Comparison of ENCODE assay signal across 16 cellular contexts in the genomic region with DNA sequence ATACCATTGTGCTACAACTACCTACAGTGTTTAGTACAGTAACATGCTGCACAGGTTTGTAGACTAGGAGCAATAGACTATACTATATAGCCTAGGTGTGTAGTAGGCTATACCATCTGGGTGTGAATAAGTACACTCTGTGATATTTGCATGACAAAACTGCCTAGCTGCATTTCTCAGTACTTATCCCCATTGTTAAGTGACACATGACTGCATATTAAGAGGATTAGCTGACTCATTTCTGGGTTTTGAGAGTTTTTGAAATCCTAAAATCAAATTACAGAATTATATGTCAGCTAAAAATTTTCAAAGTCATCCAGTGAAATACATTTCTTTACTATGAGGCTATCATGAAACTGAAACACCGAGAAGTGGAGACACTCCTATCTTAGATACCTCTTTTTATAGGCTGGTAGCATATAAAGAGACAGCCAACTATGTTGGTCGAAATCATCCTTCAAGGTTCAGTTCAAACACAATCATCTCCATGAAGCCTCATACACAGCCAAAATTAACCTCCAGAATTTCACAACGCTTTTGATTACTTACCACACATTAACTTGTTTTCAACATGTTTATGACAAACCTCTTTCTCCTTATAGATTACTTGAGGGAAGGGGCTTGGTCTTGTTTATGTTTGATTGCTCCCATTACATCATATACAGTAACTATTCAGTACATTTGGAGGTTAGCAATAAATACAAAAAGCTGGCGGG.
DNase-seq lines count a peak whose midpoint lies in the region; ATAC-seq and TF ChIP-seq lines count a peak whose summit lies in the region.
"Had no signal": no experiment of that assay in that cellular context is flagged by ENCODE, and none has a peak within 500 bp of the region (broad histone marks: within the 10 kb centered on the region; RNA-seq: fewer than 3 reads in every experiment).

No MANE protein-coding gene starts in this region.

- H2BK120ac ChIP-seq in mesendoderm (ENCODE audit: low read depth, low read length), result no peak overlapping the region

- no peaks in the 10 kb centered on the region; the same call in 1 of the 2 replicates for H4K20me1 ChIP-seq in KMS-11 (ENCODE audit: insufficient read depth)

- DNase-seq in caudate nucleus (lab: John Stamatoyannopoulos, UW) (peak in 2 of 61 donors; percentile 21 to 39), retinal pigment epithelial cell (ENCODE audit: low read depth) (peak; percentile 92), mesendoderm (no peak), HuH-7 (ENCODE audit: low spot score) (no peak)
- no peak for DNase-seq in NK-92 treated with Interleukin-12 subunit alpha and Interleukin-12 subunit beta, amount 100 ng/mL, for 24 hours (lab: John Stamatoyannopoulos, UW)
- DNase-seq: activated CD4-positive, alpha-beta memory T cell treated with anti-CD3 and anti-CD28 coated beads, Interleukin-2, amount 10 ng/mL, durations not matched to agents 7 days and 5 days; activated naive CD4-positive, alpha-beta T cell; CD4-positive, CD25-positive, alpha-beta regulatory T cell; central memory CD4-positive, alpha-beta T cell; erythroblast; GDM1; hippocampal formation; NCI-H526 treated with DMSO at 0.1 percent for 48 hours; SHP77 treated with DMSO at 0.1 percent for 48 hours had no signal

- H2BK15ac ChIP-seq in mesendoderm (replicated peaks; ENCODE audit: low read depth), result no peak overlapping the region

- no peaks in the 10 kb centered on the region for H3K79me1 ChIP-seq in mesendoderm (ENCODE audit: low read length)

- H3K4ac ChIP-seq in mesendoderm (ENCODE audit: low read depth, low read length), result no peak overlapping the region

- H3K18ac ChIP-seq in mesendoderm (ENCODE audit: low read length), result no peak overlapping the region

- ATAC-seq in GM19468 (IDR thresholded peaks at IDR 0.05; ENCODE audit: extremely low read depth, unreplicated experiment), result peak; percentile 48

- no peak overlapping the region for H3K23ac ChIP-seq in mesendoderm (ENCODE audit: low read length)

- no peaks in the 10 kb centered on the region for H3K36me3 ChIP-seq in KMS-11 (ENCODE audit: insufficient read depth)
- H3K36me3 ChIP-seq in mesendoderm (ENCODE audit: control insufficient read depth, insufficient read depth, low read length), result no peaks in the 10 kb centered on the region

- peaks cover 98% of the 10 kb centered on the region for H3K4me1 ChIP-seq in KMS-11 (ENCODE audit: low read depth, poor library complexity, severe bottlenecking)
- peaks cover 2% of the 10 kb centered on the region for H3K4me1 ChIP-seq in mesendoderm (ENCODE audit: control insufficient read depth, low read depth, low read length)

- TF ChIP-seq CTCF in KMS-11 (conservative IDR thresholded peaks at IDR 0.05; ENCODE audit: low read depth, low read length) (no peak), retinal pigment epithelial cell (conservative IDR thresholded peaks at IDR 0.05; ENCODE audit: low read depth, low read length) (no peak)

- H2BK5ac ChIP-seq in mesendoderm (ENCODE audit: low read length), result no peak overlapping the region

- no peak overlapping the region for H3K4me3 ChIP-seq in KMS-11 (IDR thresholded peaks at IDR 0.05; ENCODE audit: insufficient read depth, low read depth, low read length)
- H3K4me3 ChIP-seq in retinal pigment epithelial cell (ENCODE audit: low read length), result no peak overlapping the region
- no peak overlapping the region for H3K4me3 ChIP-seq in mesendoderm (ENCODE audit: low read length)

- H2AFZ ChIP-seq in KMS-11 (ENCODE audit: low read depth), result no peak overlapping the region

- H3K79me2 ChIP-seq in KMS-11 (ENCODE audit: insufficient read depth, low read depth) (peaks cover 95% of the 10 kb centered on the region), mesendoderm (ENCODE audit: control insufficient read depth, insufficient read depth, low read length) (no peaks in the 10 kb centered on the region)

- H3K27ac ChIP-seq in KMS-11 (peak overlapping the region; percentile 86), caudate nucleus (ENCODE audit: low read depth, low read length) (peak overlapping the region; percentile 67), mesendoderm (ENCODE audit: low read depth, low read length) (no peak overlapping the region)

- no CpG with 5 or more reads among the region's 4 CpGs for WGBS in mesendoderm (ENCODE audit: extremely low coverage, insufficient coverage, low lambda C conversion rate)

- H3K56ac ChIP-seq in mesendoderm (ENCODE audit: low read length), result no peak overlapping the region

- H3K9ac ChIP-seq in KMS-11 (peak overlapping the region; percentile 61; the same call in 1 of the 2 replicates), mesendoderm (ENCODE audit: low read length) (no peak overlapping the region)

- no peak overlapping the region for H2AK5ac ChIP-seq in mesendoderm (ENCODE audit: low read length)

- H3K27me3 ChIP-seq in KMS-11 (ENCODE audit: insufficient read depth, low read depth) (no peaks in the 10 kb centered on the region), mesendoderm (ENCODE audit: insufficient read depth, low read length, poor library complexity) (no peaks in the 10 kb centered on the region)

- no peak overlapping the region for H4K5ac ChIP-seq in mesendoderm (ENCODE audit: low read length)

- no peak overlapping the region for H4K8ac ChIP-seq in mesendoderm (ENCODE audit: low read depth, low read length)

- H3K4me2 ChIP-seq in KMS-11, result peak overlapping the region; percentile 72
- H3K4me2 ChIP-seq in mesendoderm (ENCODE audit: low read length), result no peak overlapping the region
